ENCODE assay signal across 12 cellular contexts in genomic region chr1:30250338-30251022, GRCh38.
"Had no signal": no experiment of that assay in that cellular context is flagged by ENCODE, and none has a peak within 500 bp of the region (broad histone marks: within the 10 kb centered on the region; RNA-seq: fewer than 3 reads in every experiment).

No MANE protein-coding gene starts in this region.

- H3K4me2 ChIP-seq: hepatocyte had no signal

- H3K27ac ChIP-seq: body of pancreas, gastroesophageal sphincter, hepatocyte, pancreas, tibial nerve had no signal

- H2AFZ ChIP-seq: hepatocyte had no signal

- DNase-seq: activated CD4-positive, alpha-beta T cell treated with anti-CD3 and anti-CD28 coated beads, Interleukin-2, amount 50 U/mL, for 1 hour; activated naive CD4-positive, alpha-beta T cell treated with anti-CD3 and anti-CD28 coated beads, Interleukin-2, amount 10 ng/mL, durations not matched to agents 7 days and 5 days; body of pancreas; left ventricle myocardium superior; pancreas had no signal

- H3K36me3 ChIP-seq: gastroesophageal sphincter, pancreas, tibial nerve had no signal

- H3K36me3 Mint-ChIP-seq: activated naive CD4-positive, alpha-beta T cell treated with anti-CD3 and anti-CD28 coated beads, Interleukin-2, amount 10 ng/mL, durations not matched to agents 7 days and 5 days; WTC11 had no signal

- H3K4me3 Mint-ChIP-seq: activated naive CD4-positive, alpha-beta T cell treated with anti-CD3 and anti-CD28 coated beads, Interleukin-2, amount 10 ng/mL, durations not matched to agents 7 days and 5 days; dendritic cell treated with granulocyte-macrophage colony-stimulating factor and Interleukin-4, amounts not matched to agents 40 ng/mL and 50 ng/mL, for 4 days; neural crest cell; WTC11 had no signal

- H3K27ac Mint-ChIP-seq: activated naive CD4-positive, alpha-beta T cell treated with anti-CD3 and anti-CD28 coated beads, Interleukin-2, amount 10 ng/mL, durations not matched to agents 7 days and 5 days; activated T-helper 2 cell treated with anti-CD3 and anti-CD28 coated beads, Interferon-gamma antibody, Interleukin-2, Interleukin-4, amounts not matched to agents 10 μg/mL and 5 μg/mL and 100 μg/mL, durations not matched to agents 14 hours and 24 hours and 36 hours; dendritic cell treated with granulocyte-macrophage colony-stimulating factor and Interleukin-4, amounts not matched to agents 40 ng/mL and 50 ng/mL, for 4 days; WTC11 had no signal

- H3K9me3 Mint-ChIP-seq: activated naive CD4-positive, alpha-beta T cell treated with anti-CD3 and anti-CD28 coated beads, Interleukin-2, amount 10 ng/mL, durations not matched to agents 7 days and 5 days; activated T-helper 2 cell treated with anti-CD3 and anti-CD28 coated beads, Interferon-gamma antibody, Interleukin-2, Interleukin-4, amounts not matched to agents 10 μg/mL and 5 μg/mL and 100 μg/mL, durations not matched to agents 14 hours and 24 hours and 36 hours; dendritic cell treated with granulocyte-macrophage colony-stimulating factor and Interleukin-4, amounts not matched to agents 40 ng/mL and 50 ng/mL, for 4 days; neural crest cell; WTC11 had no signal

- H3K9me3 ChIP-seq: body of pancreas, gastroesophageal sphincter, pancreas, tibial nerve had no signal

- H3K4me1 ChIP-seq: body of pancreas, gastroesophageal sphincter, pancreas, tibial nerve had no signal

- H3K4me1 Mint-ChIP-seq: activated naive CD4-positive, alpha-beta T cell treated with anti-CD3 and anti-CD28 coated beads, Interleukin-2, amount 10 ng/mL, durations not matched to agents 7 days and 5 days had no signal

- H3K27me3 ChIP-seq: body of pancreas, pancreas had no signal

- H3K4me3 ChIP-seq: body of pancreas, gastroesophageal sphincter, hepatocyte, pancreas, tibial nerve had no signal
